ENCODE assay signal across 8 cellular contexts in the genomic region with DNA sequence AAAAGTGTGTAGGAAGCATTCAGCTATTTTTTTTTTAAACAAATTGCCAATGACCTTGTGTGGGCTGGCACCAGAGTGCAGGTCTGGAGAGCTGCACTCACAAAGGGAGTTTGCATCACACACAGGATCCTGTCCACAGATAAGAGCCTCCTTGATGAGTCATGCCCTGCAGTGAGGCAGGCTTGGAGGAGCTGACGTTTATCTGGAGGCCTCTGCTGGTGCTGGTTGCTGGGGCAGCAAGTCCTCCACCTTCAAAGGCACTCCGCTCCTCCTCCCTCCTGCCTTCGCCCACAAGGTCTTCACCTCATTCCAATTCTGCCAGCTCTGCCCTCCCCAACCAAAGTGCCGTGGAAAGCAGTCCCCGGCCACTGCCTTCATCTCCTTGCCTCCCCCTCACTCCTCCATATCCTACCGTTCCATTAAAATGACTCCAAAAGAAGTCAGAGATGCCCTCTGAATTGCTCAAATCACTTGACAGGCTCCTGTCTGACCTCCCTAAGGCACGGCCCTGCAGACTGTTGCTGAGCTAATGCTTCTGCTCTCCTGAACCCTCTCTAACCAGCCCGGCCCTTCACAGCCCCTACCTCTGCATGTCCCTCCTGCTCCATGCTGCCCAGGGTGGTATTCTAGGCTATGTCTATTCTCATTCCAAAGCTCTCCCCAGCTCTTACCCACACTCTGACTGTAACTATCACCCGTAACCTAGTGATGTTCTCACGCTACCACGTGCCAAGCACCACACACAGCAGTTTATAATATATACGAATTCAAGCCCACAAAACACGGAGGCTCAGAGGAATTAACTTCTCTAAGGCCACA. TPM values are rescaled to one million over a fixed set of nuclear protein-coding genes. Genes with fewer than 3 reads are reported as not detected.
DNase-seq lines count a peak whose midpoint lies in the region; ATAC-seq and TF ChIP-seq lines count a peak whose summit lies in the region.

No MANE protein-coding gene starts in this region.

- no peak for TF ChIP-seq RAD21 in liver (IDR thresholded peaks at IDR 0.05)

- no peak for ATAC-seq in GM21717 (IDR thresholded peaks at IDR 0.05; ENCODE audit: unreplicated experiment)
- no peak for ATAC-seq in GM18873 (IDR thresholded peaks at IDR 0.05; ENCODE audit: low FRiP score, unreplicated experiment)

- no peak for TF ChIP-seq CTCF in HFFc6 (IDR thresholded peaks at IDR 0.05)
- TF ChIP-seq CTCF in liver (IDR thresholded peaks at IDR 0.05; ENCODE audit: low read depth, low read length, missing input control): no peak

- no peak overlapping the region for H3K4me3 ChIP-seq in liver (ENCODE audit: low read depth in 1 of 3, low read length in 3 of 3)

- WGBS in liver: 80% methylated on average over 13 of the region's 13 CpGs

- H3K36me3 Mint-ChIP-seq in HFFc6 (ENCODE audit: low read depth): no peaks in the 10 kb centered on the region

- peaks cover 10% of the 10 kb centered on the region for H3K27me3 Mint-ChIP-seq in HFFc6 (ENCODE audit: insufficient read depth)

- no peak overlapping the region for H3K9ac ChIP-seq in liver (ENCODE audit: low read depth in 1 of 2, low read length in 2 of 2)

- no peaks in the 10 kb centered on the region for H3K9me3 ChIP-seq in liver (ENCODE audit: control insufficient read depth in 4 of 4, low read length in 3 of 4)

- no peak overlapping the region for H3K27ac Mint-ChIP-seq in HFFc6

- H3K27me3 ChIP-seq in liver (ENCODE audit: control insufficient read depth in 4 of 4, insufficient read depth in 4 of 4, low read length in 3 of 4): no peaks in the 10 kb centered on the region

- H3K4me1 Mint-ChIP-seq in HFFc6 (ENCODE audit: low read depth): no peaks in the 10 kb centered on the region; the same call in 1 of the 2 replicates

- DNase-seq in A172 (ENCODE audit: low spot score) (peak; percentile 99), HFFc6 (peak; percentile 96), SKM-1 treated with dmso at 0.1 percent for 144 hours (lab: John Stamatoyannopoulos, UW; ENCODE audit: unreplicated experiment) (peak; percentile 83), astrocyte of the hippocampus (ENCODE audit: low read depth, low spot score) (peak; percentile 93)
- DNase-seq in stimulated activated CD8-positive, alpha-beta memory T cell treated with anti-CD3 and anti-CD28 coated beads, Interleukin-4, amount 100 ng/mL, for 48 hours: peak; percentile 69

- no peaks in the 10 kb centered on the region for H3K36me3 ChIP-seq in liver (ENCODE audit: control insufficient read depth in 4 of 4, insufficient read depth in 3 of 4, low read depth in 1 of 4, low read length in 3 of 4)

- H3K4me3 Mint-ChIP-seq in HFFc6: no peak overlapping the region

- H3K27ac ChIP-seq in liver (ENCODE audit: low read depth in 1 of 2, low read length in 2 of 2): no peak overlapping the region

- H3K9me3 Mint-ChIP-seq in HFFc6: no peaks in the 10 kb centered on the region

- peaks cover 0 to 4% (median 2%) of the 10 kb centered on the region in 4 donors for H3K4me1 ChIP-seq in liver (ENCODE audit: control insufficient read depth in 4 of 4, insufficient read depth in 4 of 4, low read length in 3 of 4)

TF ChIP-seq in liver, 16 proteins besides CTCF, POLR2A, EP300 and RAD21:
- TF ChIP-seq JUND (IDR thresholded peaks at IDR 0.05): peak; percentile 88 to 92
- TF ChIP-seq ATF3 (IDR thresholded peaks at IDR 0.05): peak; percentile 76
- TF ChIP-seq RXRA (IDR thresholded peaks at IDR 0.05): peak in 1 of 2 donors; percentile 33
- TF ChIP-seq HNF4A (conservative IDR thresholded peaks at IDR 0.05): peak in 1 of 2 donors; percentile 41
- no peak for TF ChIP-seq EGR1 (IDR thresholded peaks at IDR 0.05; ENCODE audit: low read depth in 2 of 2)
- TF ChIP-seq GABPA (IDR thresholded peaks at IDR 0.05 in 1 of 2, conservative IDR thresholded peaks at IDR 0.05 in 1 of 2): no peak
- TF ChIP-seq FOXA2 (IDR thresholded peaks at IDR 0.05): no peak

RNA-seq across cellular contexts. Expression of gene LONRF2, which starts 30.9 kb away (rescaled TPM):
- total RNA-seq in A172 (2014; rRNA removed; shearing (Covaris generic)): 5.0 and 6.0 TPM in 2 replicates
- total RNA-seq in HFFc6 (2021; fragmentation: NEBNext Ultra II Directional; extraction: Animal tissue kit (Norgen Biotek cat#: 25700)): not detected
- total RNA-seq in liver: 1 to 10 TPM in 1 of 2 donors, under 1 TPM in 1; 0.23 to 3.7 TPM
- polyA plus RNA-seq in liver: under 1 TPM; 0.06 to 0.24 TPM
